In genomic region chr17:43406676-43407645, GRCh38 we compare ENCODE assay signal across 12 cellular contexts. TPM values are rescaled to one million over a fixed set of nuclear protein-coding genes. Genes with fewer than 3 reads are reported as not detected.
DNase-seq lines count a peak whose midpoint lies in the region; ATAC-seq and TF ChIP-seq lines count a peak whose summit lies in the region.
"Had no signal": no experiment of that assay in that cellular context is flagged by ENCODE, and none has a peak within 500 bp of the region (broad histone marks: within the 10 kb centered on the region; RNA-seq: fewer than 3 reads in every experiment).

No MANE protein-coding gene starts in this region.

- peak; percentile 85 for DNase-seq in EH (ENCODE audit: low read depth)
- DNase-seq in OCI-M1 (lab: John Stamatoyannopoulos, UW), result peak; percentile 16
- no peak for DNase-seq in esophagus squamous epithelium (lab: John Stamatoyannopoulos, UW)
- peak; percentile 75 for DNase-seq in occipital lobe (lab: John Stamatoyannopoulos, UW)
- DNase-seq in activated T-cell treated with anti-CD3 and anti-CD28 coated beads, Interleukin-2, amount 50 U/mL, for 4 hours, result no peak
- no peak for DNase-seq in activated naive CD4-positive, alpha-beta T cell treated with anti-CD3 and anti-CD28 coated beads, Interleukin-2, amount 50 U/mL, for 16 hours
- DNase-seq in ACHN, result no peak
- no peak for DNase-seq in activated CD4-positive, alpha-beta memory T cell treated with anti-CD3 and anti-CD28 coated beads for 36 hours
- DNase-seq: activated T-cell treated with anti-CD3 and anti-CD28 coated beads, Interleukin-2, amount 50 U/mL, for 72 hours; NCI-H510A treated with DMSO at 0.1 percent for 48 hours; T-helper 2 cell had no signal

- no peak for ATAC-seq in activated T-cell treated with anti-CD3 and anti-CD28 coated beads, Interleukin-2, amount 50 U/mL, for 4 hours
- ATAC-seq: activated T-cell treated with anti-CD3 and anti-CD28 coated beads, Interleukin-2, amount 50 U/mL, for 72 hours had no signal

- H3K4me3 Mint-ChIP-seq in activated T-cell treated with anti-CD3 and anti-CD28 coated beads, Interleukin-2, amount 50 U/mL, for 4 hours, result no peak overlapping the region
- H3K4me3 Mint-ChIP-seq in activated CD4-positive, alpha-beta memory T cell treated with anti-CD3 and anti-CD28 coated beads for 36 hours, result no peak overlapping the region
- H3K4me3 Mint-ChIP-seq: activated T-cell treated with anti-CD3 and anti-CD28 coated beads, Interleukin-2, amount 50 U/mL, for 72 hours had no signal

- no peaks in the 10 kb centered on the region for H3K9me3 Mint-ChIP-seq in activated T-cell treated with anti-CD3 and anti-CD28 coated beads, Interleukin-2, amount 50 U/mL, for 4 hours
- no peaks in the 10 kb centered on the region for H3K9me3 Mint-ChIP-seq in activated CD4-positive, alpha-beta memory T cell treated with anti-CD3 and anti-CD28 coated beads for 36 hours
- H3K9me3 Mint-ChIP-seq: activated T-cell treated with anti-CD3 and anti-CD28 coated beads, Interleukin-2, amount 50 U/mL, for 72 hours had no signal

- no peaks in the 10 kb centered on the region for H3K4me1 Mint-ChIP-seq in activated T-cell treated with anti-CD3 and anti-CD28 coated beads, Interleukin-2, amount 50 U/mL, for 4 hours (ENCODE audit: low read depth)
- no peaks in the 10 kb centered on the region for H3K4me1 Mint-ChIP-seq in activated CD4-positive, alpha-beta memory T cell treated with anti-CD3 and anti-CD28 coated beads for 36 hours (ENCODE audit: low read depth)

- no peaks in the 10 kb centered on the region for H3K36me3 Mint-ChIP-seq in activated T-cell treated with anti-CD3 and anti-CD28 coated beads, Interleukin-2, amount 50 U/mL, for 4 hours (ENCODE audit: insufficient read depth)
- no peaks in the 10 kb centered on the region for H3K36me3 Mint-ChIP-seq in activated CD4-positive, alpha-beta memory T cell treated with anti-CD3 and anti-CD28 coated beads for 36 hours

- peak overlapping the region; percentile 14 to 42 (median 28) for H3K27ac ChIP-seq in esophagus squamous epithelium
- H3K27ac ChIP-seq: right atrium auricular region had no signal

- no peak overlapping the region for H3K27ac Mint-ChIP-seq in activated CD4-positive, alpha-beta memory T cell treated with anti-CD3 and anti-CD28 coated beads for 36 hours
- H3K27ac Mint-ChIP-seq: activated T-cell treated with anti-CD3 and anti-CD28 coated beads, Interleukin-2, amount 50 U/mL, for 72 hours had no signal

- peaks cover 17 to 52% (median 26%) of the 10 kb centered on the region in 3 donors for H3K4me1 ChIP-seq in esophagus squamous epithelium

- no peak for TF ChIP-seq CTCF in esophagus squamous epithelium (IDR thresholded peaks at IDR 0.05)

- H3K9me3 ChIP-seq in esophagus squamous epithelium, result no peaks in the 10 kb centered on the region
- H3K9me3 ChIP-seq: right atrium auricular region had no signal

- in situ Hi-C loops in ACHN (cut with HindIII; ENCODE audit: low pct_ligation_motif_present, low pct_unique_long_range_greater_than_20kb, low sequenced_read_pairs), result no loop called here

- peaks cover under 1% of the 10 kb centered on the region for H3K27me3 Mint-ChIP-seq in activated T-cell treated with anti-CD3 and anti-CD28 coated beads, Interleukin-2, amount 50 U/mL, for 4 hours (ENCODE audit: low read depth)
- peaks cover 2% of the 10 kb centered on the region for H3K27me3 Mint-ChIP-seq in activated CD4-positive, alpha-beta memory T cell treated with anti-CD3 and anti-CD28 coated beads for 36 hours

- H3K36me3 ChIP-seq in esophagus squamous epithelium, result no peaks in the 10 kb centered on the region
- H3K36me3 ChIP-seq: right atrium auricular region had no signal

- intact Hi-C loops in esophagus squamous epithelium (cut with DNase I), result no loop called here
- intact Hi-C loops in activated CD4-positive, alpha-beta memory T cell treated with anti-CD3 and anti-CD28 coated beads for 36 hours (cut with micrococcal nuclease), result no loop called here

- no peak for TF ChIP-seq POLR2A in esophagus squamous epithelium (IDR thresholded peaks at IDR 0.05)

- CTCF ChIA-PET in activated CD4-positive, alpha-beta memory T cell treated with anti-CD3 and anti-CD28 coated beads for 36 hours (lab: Charles Lee), result interaction anchor here (1.7 to 4.3 kb wide), 2 partner anchors 12 to 77 kb away, joined by 4 to 22 read pairs; partner anchors contain the start of gene DHX8

- POLR2A ChIA-PET in activated CD4-positive, alpha-beta memory T cell treated with anti-CD3 and anti-CD28 coated beads for 36 hours (lab: Charles Lee), result no interaction called here

- H3K27me3 ChIP-seq in esophagus squamous epithelium, result no peaks in the 10 kb centered on the region
- H3K27me3 ChIP-seq: right atrium auricular region had no signal

- 79 to 84% methylated on average over 6 to 10 of the region's 10 CpGs for WGBS in esophagus squamous epithelium, 2 donors

- no peak overlapping the region for H3K4me3 ChIP-seq in esophagus squamous epithelium
- H3K4me3 ChIP-seq: right atrium auricular region had no signal

RNA-seq across cellular contexts. Expression of gene ARL4D, which starts 8.2 kb away (rescaled TPM):
- total RNA-seq in esophagus squamous epithelium (10 to 100 TPM; 54.2 to 94.1 (median 61.5) TPM), occipital lobe (46.5 TPM)
- total RNA-seq in activated T-cell treated with anti-CD3 and anti-CD28 coated beads, Interleukin-2, amount 50 U/mL, for 4 hours, result 1 to 10 TPM; 1.7 to 2.6 (median 1.8) TPM
- total RNA-seq in activated CD4-positive, alpha-beta memory T cell treated with anti-CD3 and anti-CD28 coated beads for 36 hours, result 1 to 10 TPM; 2.3 TPM

Comparison
In these comparisons a context has a peak if more than half of its experiments do, and no peak if none do; other contexts are left out.
1. DNase-seq: peak in EH (single experiment), OCI-M1 (single experiment) and occipital lobe (single experiment); none in esophagus squamous epithelium (single experiment), activated T-cell treated with anti-CD3 and anti-CD28 coated beads, Interleukin-2, amount 50 U/mL, for 4 hours (single experiment), activated naive CD4-positive, alpha-beta T cell treated with anti-CD3 and anti-CD28 coated beads, Interleukin-2, amount 50 U/mL, for 16 hours (single experiment), ACHN (single experiment) and activated CD4-positive, alpha-beta memory T cell treated with anti-CD3 and anti-CD28 coated beads for 36 hours (single experiment).
2. RNA of gene ARL4D, which starts 8.2 kb away (total RNA-seq): 54.2 to 94.1 TPM in esophagus squamous epithelium and 46.5 TPM in occipital lobe (single experiment); 2.3 TPM in activated CD4-positive, alpha-beta memory T cell treated with anti-CD3 and anti-CD28 coated beads for 36 hours and 1.7 to 2.6 TPM in activated T-cell treated with anti-CD3 and anti-CD28 coated beads, Interleukin-2, amount 50 U/mL, for 4 hours; every median in the first group is over 10 times any median in the second.